14 cellular contexts compared by ENCODE assay signal in genomic region chr12:126708492-126708896, GRCh38.
DNase-seq lines count a peak whose midpoint lies in the region; ATAC-seq and TF ChIP-seq lines count a peak whose summit lies in the region.
"Had no signal": no experiment of that assay in that cellular context is flagged by ENCODE, and none has a peak within 500 bp of the region (broad histone marks: within the 10 kb centered on the region; RNA-seq: fewer than 3 reads in every experiment).

No MANE protein-coding gene starts in this region.

- no CpG with 5 or more reads among the region's 3 CpGs for WGBS in trophoblast cell (ENCODE audit: extremely low coverage, insufficient coverage, insufficient read length)

- no peak overlapping the region for H3K18ac ChIP-seq in trophoblast cell (ENCODE audit: low read length)

- peaks cover 3% of the 10 kb centered on the region for H3K4me1 Mint-ChIP-seq in activated naive CD8-positive, alpha-beta T cell treated with anti-CD3 and anti-CD28 coated beads, Interleukin-2, amount 50 U/mL, for 24 hours
- no peaks in the 10 kb centered on the region for H3K4me1 Mint-ChIP-seq in activated naive CD8-positive, alpha-beta T cell treated with anti-CD3 and anti-CD28 coated beads for 36 hours

- H3K4me3 ChIP-seq in astrocyte of the spinal cord (ENCODE audit: low read depth, low read length) (no peak overlapping the region), trophoblast cell (ENCODE audit: low read depth, low read length) (no peak overlapping the region)
- H3K4me3 ChIP-seq: ovary had no signal

- no peaks in the 10 kb centered on the region for H3K79me2 ChIP-seq in trophoblast cell (ENCODE audit: control insufficient read depth, insufficient read depth, low read length, poor library complexity)

- H2BK120ac ChIP-seq in trophoblast cell (ENCODE audit: insufficient read depth, low read length, poor library complexity): no peak overlapping the region

- no peak overlapping the region for H2AK5ac ChIP-seq in trophoblast cell (ENCODE audit: low read length)

- peaks cover 5 to 10% of the 10 kb centered on the region in 2 experiments for H3K4me1 ChIP-seq in trophoblast cell (ENCODE audit: control insufficient read depth in 1 of 2, insufficient read depth in 2 of 2, low read length in 2 of 2)

- no peak overlapping the region for H4K8ac ChIP-seq in trophoblast cell (ENCODE audit: low read depth, low read length)

- no peak overlapping the region for H3K23ac ChIP-seq in trophoblast cell (ENCODE audit: low read length)

- no peaks in the 10 kb centered on the region for H3K27me3 ChIP-seq in trophoblast cell (ENCODE audit: insufficient read depth, low read length)
- H3K27me3 ChIP-seq: ovary had no signal

- H3K36me3 ChIP-seq in trophoblast cell (ENCODE audit: control insufficient read depth in 1 of 2, insufficient read depth in 2 of 2, low read length in 2 of 2): no peaks in the 10 kb centered on the region
- H3K36me3 ChIP-seq: ovary had no signal

- no peak overlapping the region for H4K12ac ChIP-seq in trophoblast cell (ENCODE audit: low read depth, low read length)

- no peak for DNase-seq in activated naive CD8-positive, alpha-beta T cell treated with anti-CD3 and anti-CD28 coated beads, Interleukin-2, amount 50 U/mL, for 24 hours
- no peak for DNase-seq in activated naive CD8-positive, alpha-beta T cell treated with anti-CD3 and anti-CD28 coated beads for 36 hours
- DNase-seq in HT1080 (ENCODE audit: low read depth): peak; percentile 28
- DNase-seq in astrocyte of the spinal cord (ENCODE audit: low read depth, low spot score): peak; percentile 83
- DNase-seq in trophoblast cell: no peak
- DNase-seq in hypothalamus (lab: John Stamatoyannopoulos, UW): no peak
- no peak for DNase-seq in kidney tubule cell (ENCODE audit: low spot score)
- DNase-seq: C1 segment of cervical spinal cord, DND-41, NCI-H2029, ovary had no signal

- peaks cover 13% of the 10 kb centered on the region for H3K79me1 ChIP-seq in trophoblast cell (ENCODE audit: low read length)

- no peaks in the 10 kb centered on the region for H3K36me3 Mint-ChIP-seq in activated naive CD8-positive, alpha-beta T cell treated with anti-CD3 and anti-CD28 coated beads, Interleukin-2, amount 50 U/mL, for 24 hours (ENCODE audit: low read depth)
- no peaks in the 10 kb centered on the region for H3K36me3 Mint-ChIP-seq in activated naive CD8-positive, alpha-beta T cell treated with anti-CD3 and anti-CD28 coated beads for 36 hours

- H3K9ac ChIP-seq in trophoblast cell (ENCODE audit: low read length): no peak overlapping the region

- no peaks in the 10 kb centered on the region for H3K27me3 Mint-ChIP-seq in activated naive CD8-positive, alpha-beta T cell treated with anti-CD3 and anti-CD28 coated beads, Interleukin-2, amount 50 U/mL, for 24 hours
- H3K27me3 Mint-ChIP-seq in activated naive CD8-positive, alpha-beta T cell treated with anti-CD3 and anti-CD28 coated beads for 36 hours: peaks cover 5% of the 10 kb centered on the region
- H3K27me3 Mint-ChIP-seq: central memory CD8-positive, alpha-beta T cell had no signal

- H3K9me3 ChIP-seq in trophoblast cell (ENCODE audit: insufficient read depth, low read depth, low read length): no peaks in the 10 kb centered on the region
- H3K9me3 ChIP-seq: ovary had no signal

- H3K27ac Mint-ChIP-seq in activated naive CD8-positive, alpha-beta T cell treated with anti-CD3 and anti-CD28 coated beads, Interleukin-2, amount 50 U/mL, for 24 hours: no peak overlapping the region
- H3K27ac Mint-ChIP-seq in activated naive CD8-positive, alpha-beta T cell treated with anti-CD3 and anti-CD28 coated beads for 36 hours: no peak overlapping the region

- H3K4me2 ChIP-seq in trophoblast cell (ENCODE audit: low read length): no peak overlapping the region

- peak overlapping the region; percentile 89 for H3K27ac ChIP-seq in trophoblast cell (ENCODE audit: low read depth, low read length)
- H3K27ac ChIP-seq: epithelial cell of prostate, ovary had no signal

- H4K91ac ChIP-seq in trophoblast cell (ENCODE audit: low read depth, low read length): no peak overlapping the region

- no peak overlapping the region for H3K4ac ChIP-seq in trophoblast cell (ENCODE audit: low read depth, low read length)

- H2AFZ ChIP-seq in trophoblast cell (ENCODE audit: insufficient read depth, low read length, poor library complexity): no peak overlapping the region

- H2BK12ac ChIP-seq in trophoblast cell (ENCODE audit: low read length): no peak overlapping the region

- no peak overlapping the region for H3K14ac ChIP-seq in trophoblast cell (ENCODE audit: low read length)

- in situ Hi-C loops in astrocyte of the spinal cord (cut with HindIII; ENCODE audit: low sequenced_read_pairs): no loop called here

- H3K9me3 Mint-ChIP-seq in activated naive CD8-positive, alpha-beta T cell treated with anti-CD3 and anti-CD28 coated beads, Interleukin-2, amount 50 U/mL, for 24 hours: peaks cover 5% of the 10 kb centered on the region
- H3K9me3 Mint-ChIP-seq in activated naive CD8-positive, alpha-beta T cell treated with anti-CD3 and anti-CD28 coated beads for 36 hours: no peaks in the 10 kb centered on the region
- H3K9me3 Mint-ChIP-seq: central memory CD8-positive, alpha-beta T cell had no signal

- no peak for TF ChIP-seq CTCF in astrocyte of the spinal cord (IDR thresholded peaks at IDR 0.05; ENCODE audit: low read depth, low read length)

- peak; percentile 59 for ATAC-seq in activated naive CD8-positive, alpha-beta T cell treated with anti-CD3 and anti-CD28 coated beads, Interleukin-2, amount 50 U/mL, for 24 hours
- no peak for ATAC-seq in HG03378 (IDR thresholded peaks at IDR 0.05; ENCODE audit: unreplicated experiment)

- no peak overlapping the region for H3K4me3 Mint-ChIP-seq in activated naive CD8-positive, alpha-beta T cell treated with anti-CD3 and anti-CD28 coated beads, Interleukin-2, amount 50 U/mL, for 24 hours
- H3K4me3 Mint-ChIP-seq in activated naive CD8-positive, alpha-beta T cell treated with anti-CD3 and anti-CD28 coated beads for 36 hours: no peak overlapping the region
- H3K4me3 Mint-ChIP-seq: central memory CD8-positive, alpha-beta T cell had no signal

- H2BK5ac ChIP-seq in trophoblast cell (ENCODE audit: low read depth, low read length, poor library complexity): no peak overlapping the region

Comparison
In these comparisons a context has a peak if more than half of its experiments do, and no peak if none do; other contexts are left out.
1. DNase-seq: peak in HT1080 (single experiment) and astrocyte of the spinal cord (single experiment); none in activated naive CD8-positive, alpha-beta T cell treated with anti-CD3 and anti-CD28 coated beads, Interleukin-2, amount 50 U/mL, for 24 hours (single experiment), activated naive CD8-positive, alpha-beta T cell treated with anti-CD3 and anti-CD28 coated beads for 36 hours (single experiment), trophoblast cell (0 of 2), hypothalamus (0 of 51) and kidney tubule cell (single experiment).